In the genomic region with DNA sequence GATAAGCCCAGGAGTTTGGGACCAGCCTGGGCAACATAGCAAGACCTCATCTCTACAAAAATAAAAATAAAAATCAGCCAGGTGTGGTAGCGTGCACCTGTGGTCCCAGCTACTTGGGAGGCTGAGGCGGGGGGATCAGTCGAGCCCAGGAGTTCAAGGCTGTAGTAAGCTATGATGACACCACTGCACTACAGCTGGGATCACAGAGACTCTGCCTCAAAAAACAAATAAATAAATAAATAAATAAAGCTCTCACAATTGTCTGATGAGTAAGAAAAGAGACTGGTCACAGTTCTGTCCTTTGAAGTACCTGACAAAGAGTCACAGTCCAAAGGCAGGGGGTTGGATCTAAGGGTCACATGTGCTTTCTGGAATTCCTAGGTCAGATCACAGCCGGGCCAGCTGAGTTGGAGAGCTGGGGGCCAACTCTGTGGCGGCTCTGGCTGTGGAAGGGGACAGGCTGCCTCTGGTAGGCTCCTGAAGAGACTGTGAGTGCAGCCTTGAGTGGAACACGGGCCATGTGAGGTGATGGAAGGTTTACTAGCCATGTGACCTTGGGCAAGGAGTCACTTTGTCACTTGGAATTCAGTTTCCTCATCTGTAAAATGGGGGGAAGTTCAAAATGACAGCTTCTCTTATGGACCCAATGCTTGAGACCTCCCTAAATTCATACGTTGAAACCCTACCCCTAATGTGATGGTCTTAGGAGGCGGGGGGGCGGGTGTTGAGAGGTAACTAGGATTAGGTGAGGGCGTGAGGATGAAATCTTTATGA, we compare ENCODE assay signal across 1 cellular context.
A peak's percentile ranks its signal among the peaks of the same experiment; 100 is the strongest.
TF ChIP-seq lines count a peak whose summit lies in the region.

No MANE protein-coding gene starts in this region.

TF ChIP-seq in HepG2, 621 proteins besides CTCF, POLR2A, EP300 and RAD21 (continued from another document and continues in another):
- TF ChIP-seq ZNF335 (CRISPR knock-in tag; IDR thresholded peaks at IDR 0.05) (no peak), TEAD3 (CRISPR knock-in tag; optimal IDR thresholded peaks at IDR 0.05; ENCODE audit: borderline replicate concordance) (peak; percentile 83), SIN3A (IDR thresholded peaks at IDR 0.05; ENCODE audit: borderline replicate concordance, low read depth, low read length) (no peak), ZNF724P (CRISPR knock-in tag; IDR thresholded peaks at IDR 0.05; ENCODE audit: borderline replicate concordance) (no peak), CEBPB (IDR thresholded peaks at IDR 0.05; ENCODE audit: borderline replicate concordance, low read depth, low read length) (peak; percentile 56; the same call in 1 of the 2 replicates), ARNT2 (CRISPR knock-in tag; IDR thresholded peaks at IDR 0.05; ENCODE audit: low read depth) (no peak), ZSCAN21 (CRISPR knock-in tag; IDR thresholded peaks at IDR 0.05; ENCODE audit: borderline replicate concordance) (no peak), ARID2 (CRISPR knock-in tag; IDR thresholded peaks at IDR 0.05; ENCODE audit: borderline replicate concordance) (no peak), ZMAT3 (CRISPR knock-in tag; conservative IDR thresholded peaks at IDR 0.05) (no peak), ZNF10 (CRISPR knock-in tag; IDR thresholded peaks at IDR 0.05; ENCODE audit: borderline replicate concordance, low read depth) (no peak), FOXM1 (CRISPR knock-in tag; IDR thresholded peaks at IDR 0.05) (no peak), TSC22D2 (CRISPR knock-in tag; IDR thresholded peaks at IDR 0.05; ENCODE audit: borderline replicate concordance) (no peak), SCMH1 (CRISPR knock-in tag; IDR thresholded peaks at IDR 0.05; ENCODE audit: borderline replicate concordance) (no peak), ZNF296 (CRISPR knock-in tag; conservative IDR thresholded peaks at IDR 0.05) (no peak), PAWR (CRISPR knock-in tag; IDR thresholded peaks at IDR 0.05; ENCODE audit: borderline replicate concordance) (no peak), DPF2 (CRISPR knock-in tag; IDR thresholded peaks at IDR 0.05; ENCODE audit: borderline replicate concordance, low read depth) (peak; percentile 37; the same call in 1 of the 2 replicates), HNF1A (IDR thresholded peaks at IDR 0.05; ENCODE audit: low read depth) (no peak), HNF1A (CRISPR knock-in tag; IDR thresholded peaks at IDR 0.05; ENCODE audit: borderline replicate concordance) (no peak), ELF3 (CRISPR knock-in tag; IDR thresholded peaks at IDR 0.05) (peak; percentile 32; the same call in 1 of the 2 replicates), JUN (CRISPR knock-in tag; IDR thresholded peaks at IDR 0.05) (no peak), HIVEP1 (CRISPR knock-in tag; IDR thresholded peaks at IDR 0.05) (no peak), ZBTB4 (CRISPR knock-in tag; IDR thresholded peaks at IDR 0.05; ENCODE audit: borderline replicate concordance) (no peak), ZNF770 (CRISPR knock-in tag; IDR thresholded peaks at IDR 0.05) (peak; percentile 47), MIER2 (CRISPR knock-in tag; IDR thresholded peaks at IDR 0.05) (no peak), RXRA (CRISPR knock-in tag; IDR thresholded peaks at IDR 0.05) (peak; percentile 49), ZNF251 (CRISPR knock-in tag; IDR thresholded peaks at IDR 0.05) (no peak), SP2 (CRISPR knock-in tag; IDR thresholded peaks at IDR 0.05) (no peak), YY1 (IDR thresholded peaks at IDR 0.05; ENCODE audit: insufficient read depth, insufficient replicate concordance, low read depth, low read length) (no peak), ASH2L (IDR thresholded peaks at IDR 0.05; ENCODE audit: insufficient read length, low read depth, low read length) (peak; percentile 50), ZEB1 (IDR thresholded peaks at IDR 0.05; ENCODE audit: insufficient replicate concordance, low read depth) (peak; percentile 69), ZNF333 (CRISPR knock-in tag; IDR thresholded peaks at IDR 0.05; ENCODE audit: borderline replicate concordance) (no peak), ZFP1 (CRISPR knock-in tag; IDR thresholded peaks at IDR 0.05) (no peak), ZNF468 (CRISPR knock-in tag; IDR thresholded peaks at IDR 0.05) (no peak), NKX3-1 (CRISPR knock-in tag; IDR thresholded peaks at IDR 0.05) (no peak), MTA1 (CRISPR knock-in tag; IDR thresholded peaks at IDR 0.05; ENCODE audit: borderline replicate concordance) (no peak)
- TF ChIP-seq, protein P1, sequence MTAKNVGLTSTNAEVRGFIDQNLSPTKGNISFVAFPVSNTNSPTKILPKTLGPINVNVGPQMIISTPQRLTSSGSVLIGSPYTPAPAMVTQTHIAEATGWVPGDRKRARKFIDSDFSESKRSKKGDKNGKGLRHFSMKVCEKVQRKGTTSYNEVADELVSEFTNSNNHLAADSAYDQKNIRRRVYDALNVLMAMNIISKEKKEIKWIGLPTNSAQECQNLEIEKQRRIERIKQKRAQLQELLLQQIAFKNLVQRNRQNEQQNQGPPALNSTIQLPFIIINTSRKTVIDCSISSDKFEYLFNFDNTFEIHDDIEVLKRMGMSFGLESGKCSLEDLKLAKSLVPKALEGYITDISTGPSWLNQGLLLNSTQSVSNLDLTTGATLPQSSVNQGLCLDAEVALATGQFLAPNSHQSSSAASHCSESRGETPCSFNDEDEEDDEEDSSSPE (CRISPR knock-in tag; IDR thresholded peaks at IDR 0.05), result no peak
- TF ChIP-seq, protein P2, sequence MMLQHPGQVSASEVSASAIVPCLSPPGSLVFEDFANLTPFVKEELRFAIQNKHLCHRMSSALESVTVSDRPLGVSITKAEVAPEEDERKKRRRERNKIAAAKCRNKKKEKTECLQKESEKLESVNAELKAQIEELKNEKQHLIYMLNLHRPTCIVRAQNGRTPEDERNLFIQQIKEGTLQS (CRISPR knock-in tag; IDR thresholded peaks at IDR 0.05), result no peak
- TF ChIP-seq, protein P3, sequence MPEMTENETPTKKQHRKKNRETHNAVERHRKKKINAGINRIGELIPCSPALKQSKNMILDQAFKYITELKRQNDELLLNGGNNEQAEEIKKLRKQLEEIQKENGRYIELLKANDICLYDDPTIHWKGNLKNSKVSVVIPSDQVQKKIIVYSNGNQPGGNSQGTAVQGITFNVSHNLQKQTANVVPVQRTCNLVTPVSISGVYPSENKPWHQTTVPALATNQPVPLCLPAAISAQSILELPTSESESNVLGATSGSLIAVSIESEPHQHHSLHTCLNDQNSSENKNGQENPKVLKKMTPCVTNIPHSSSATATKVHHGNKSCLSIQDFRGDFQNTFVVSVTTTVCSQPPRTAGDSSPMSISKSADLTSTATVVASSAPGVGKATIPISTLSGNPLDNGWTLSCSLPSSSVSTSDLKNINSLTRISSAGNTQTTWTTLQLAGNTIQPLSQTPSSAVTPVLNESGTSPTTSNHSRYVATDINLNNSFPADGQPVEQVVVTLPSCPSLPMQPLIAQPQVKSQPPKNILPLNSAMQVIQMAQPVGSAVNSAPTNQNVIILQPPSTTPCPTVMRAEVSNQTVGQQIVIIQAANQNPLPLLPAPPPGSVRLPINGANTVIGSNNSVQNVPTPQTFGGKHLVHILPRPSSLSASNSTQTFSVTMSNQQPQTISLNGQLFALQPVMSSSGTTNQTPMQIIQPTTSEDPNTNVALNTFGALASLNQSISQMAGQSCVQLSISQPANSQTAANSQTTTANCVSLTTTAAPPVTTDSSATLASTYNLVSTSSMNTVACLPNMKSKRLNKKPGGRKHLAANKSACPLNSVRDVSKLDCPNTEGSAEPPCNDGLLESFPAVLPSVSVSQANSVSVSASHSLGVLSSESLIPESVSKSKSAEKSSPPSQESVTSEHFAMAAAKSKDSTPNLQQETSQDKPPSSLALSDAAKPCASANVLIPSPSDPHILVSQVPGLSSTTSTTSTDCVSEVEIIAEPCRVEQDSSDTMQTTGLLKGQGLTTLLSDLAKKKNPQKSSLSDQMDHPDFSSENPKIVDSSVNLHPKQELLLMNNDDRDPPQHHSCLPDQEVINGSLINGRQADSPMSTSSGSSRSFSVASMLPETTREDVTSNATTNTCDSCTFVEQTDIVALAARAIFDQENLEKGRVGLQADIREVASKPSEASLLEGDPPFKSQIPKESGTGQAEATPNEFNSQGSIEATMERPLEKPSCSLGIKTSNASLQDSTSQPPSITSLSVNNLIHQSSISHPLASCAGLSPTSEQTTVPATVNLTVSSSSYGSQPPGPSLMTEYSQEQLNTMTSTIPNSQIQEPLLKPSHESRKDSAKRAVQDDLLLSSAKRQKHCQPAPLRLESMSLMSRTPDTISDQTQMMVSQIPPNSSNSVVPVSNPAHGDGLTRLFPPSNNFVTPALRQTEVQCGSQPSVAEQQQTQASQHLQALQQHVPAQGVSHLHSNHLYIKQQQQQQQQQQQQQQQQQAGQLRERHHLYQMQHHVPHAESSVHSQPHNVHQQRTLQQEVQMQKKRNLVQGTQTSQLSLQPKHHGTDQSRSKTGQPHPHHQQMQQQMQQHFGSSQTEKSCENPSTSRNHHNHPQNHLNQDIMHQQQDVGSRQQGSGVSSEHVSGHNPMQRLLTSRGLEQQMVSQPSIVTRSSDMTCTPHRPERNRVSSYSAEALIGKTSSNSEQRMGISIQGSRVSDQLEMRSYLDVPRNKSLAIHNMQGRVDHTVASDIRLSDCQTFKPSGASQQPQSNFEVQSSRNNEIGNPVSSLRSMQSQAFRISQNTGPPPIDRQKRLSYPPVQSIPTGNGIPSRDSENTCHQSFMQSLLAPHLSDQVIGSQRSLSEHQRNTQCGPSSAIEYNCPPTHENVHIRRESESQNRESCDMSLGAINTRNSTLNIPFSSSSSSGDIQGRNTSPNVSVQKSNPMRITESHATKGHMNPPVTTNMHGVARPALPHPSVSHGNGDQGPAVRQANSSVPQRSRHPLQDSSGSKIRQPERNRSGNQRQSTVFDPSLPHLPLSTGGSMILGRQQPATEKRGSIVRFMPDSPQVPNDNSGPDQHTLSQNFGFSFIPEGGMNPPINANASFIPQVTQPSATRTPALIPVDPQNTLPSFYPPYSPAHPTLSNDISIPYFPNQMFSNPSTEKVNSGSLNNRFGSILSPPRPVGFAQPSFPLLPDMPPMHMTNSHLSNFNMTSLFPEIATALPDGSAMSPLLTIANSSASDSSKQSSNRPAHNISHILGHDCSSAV (CRISPR knock-in tag; IDR thresholded peaks at IDR 0.05; ENCODE audit: borderline replicate concordance), result no peak
